Comparison of ENCODE assay signal across 2 cellular contexts in genomic region chr17:79569996-79570395, GRCh38. TPM values are rescaled to one million over a fixed set of nuclear protein-coding genes. Genes with fewer than 3 reads are reported as not detected.
"Had no signal": no experiment of that assay in that cellular context is flagged by ENCODE, and none has a peak within 500 bp of the region (broad histone marks: within the 10 kb centered on the region; RNA-seq: fewer than 3 reads in every experiment).

No MANE protein-coding gene starts in this region.

RNA-seq across cellular contexts. Expression of gene RBFOX3, which starts 40.9 kb away (rescaled TPM):
- total RNA-seq: G401, GM12878 had no signal
